ENCODE assay signal across 14 cellular contexts in the genomic region with DNA sequence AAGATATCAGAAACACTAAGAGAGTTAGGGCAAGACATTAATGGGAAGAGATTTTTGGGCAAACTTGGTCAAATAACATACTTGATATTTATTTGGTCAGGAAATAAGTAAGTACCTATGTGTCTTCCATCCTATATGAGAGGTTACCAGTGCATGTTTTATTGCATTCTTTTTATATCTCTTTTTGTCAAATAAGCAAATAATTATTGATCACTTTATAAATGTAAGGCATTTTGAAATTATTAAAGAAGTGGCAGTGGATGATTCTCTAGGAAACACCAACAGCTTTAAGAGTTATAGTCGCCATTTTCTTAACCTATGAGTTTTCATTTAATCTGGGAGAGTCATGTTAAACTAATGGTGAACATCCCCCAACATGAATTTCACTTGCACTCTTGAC.
DNase-seq lines count a peak whose midpoint lies in the region; ATAC-seq and TF ChIP-seq lines count a peak whose summit lies in the region.
"Had no signal": no experiment of that assay in that cellular context is flagged by ENCODE, and none has a peak within 500 bp of the region (broad histone marks: within the 10 kb centered on the region; RNA-seq: fewer than 3 reads in every experiment).

No MANE protein-coding gene starts in this region.

- peak overlapping the region; percentile 86 for H3K23ac ChIP-seq in IMR-90 (ENCODE audit: low read depth, low read length)

- H3K4me1 ChIP-seq in IMR-90 (ENCODE audit: control insufficient read depth, insufficient read depth, low read length) = peaks cover 9% of the 10 kb centered on the region
- H3K4me1 ChIP-seq in colonic mucosa = no peaks in the 10 kb centered on the region
- peaks cover 47% of the 10 kb centered on the region for H3K4me1 ChIP-seq in muscle layer of colon (ENCODE audit: insufficient read depth, low read length)
- H3K4me1 ChIP-seq in urinary bladder (ENCODE audit: insufficient read depth) = no peaks in the 10 kb centered on the region
- H3K4me1 ChIP-seq: BLaER1 had no signal

- peak overlapping the region; percentile 91 for H2BK20ac ChIP-seq in IMR-90 (ENCODE audit: low read depth, low read length)

- no TSS peak for BruUV-seq in IMR-90 (replicated peaks; lab: Mats Ljungman, UMichigan)

- intact Hi-C loops in IMR-90 (cut with micrococcal nuclease) = loop anchor here (2.0 kb wide), 1 partner anchor 313 kb away; no protein-coding TSS in a partner anchor
- intact Hi-C loops in colonic mucosa (cut with DNase I) = no loop called here

- H4K91ac ChIP-seq in IMR-90 (ENCODE audit: insufficient read depth, low read depth, low read length) = peak overlapping the region; percentile 70; the same call in 1 of the 2 replicates

- H2BK5ac ChIP-seq in IMR-90 (ENCODE audit: low read depth, low read length, poor library complexity, severe bottlenecking) = peak overlapping the region; percentile 83

- in situ Hi-C loops in IMR-90 (cut with MboI; ENCODE audit: low sequenced_read_pairs) = no loop called here

- dilution Hi-C loops in IMR-90 (cut with HindIII; ENCODE audit: low sequenced_read_pairs, unreplicated experiment) = no loop called here

- H3K79me1 ChIP-seq in IMR-90 (ENCODE audit: low read depth in 1 of 2, low read length in 2 of 2) = peaks cover 0 to 8% of the 10 kb centered on the region in 2 experiments; a peak in 1 of 4 replicates

- no peak for TF ChIP-seq POLR2A in IMR-90 (IDR thresholded peaks at IDR 0.05; ENCODE audit: low read depth, low read length)

- H2BK120ac ChIP-seq in IMR-90 (ENCODE audit: low read depth, low read length) = peak overlapping the region; percentile 88

- H3K27me3 ChIP-seq in IMR-90 (ENCODE audit: control insufficient read depth, insufficient read depth, low read length) (no peaks in the 10 kb centered on the region), colonic mucosa (no peaks in the 10 kb centered on the region), muscle layer of colon (ENCODE audit: control insufficient read depth in 1 of 2, insufficient read depth in 2 of 2, low read length in 2 of 2) (no peaks in the 10 kb centered on the region)
- H3K27me3 ChIP-seq: BLaER1, SJSA1 had no signal

- peak overlapping the region; percentile 52; the same call in 2 of the 3 replicates for H2BK15ac ChIP-seq in IMR-90 (ENCODE audit: low read depth, low read length)

- H3K4me3 ChIP-seq in IMR-90 (ENCODE audit: insufficient read depth, low read depth, low read length) (no peak overlapping the region), colonic mucosa (no peak overlapping the region), muscle layer of colon (ENCODE audit: low read depth in 1 of 2, low read length in 2 of 2) (no peak overlapping the region), urinary bladder (ENCODE audit: low read depth, low read length) (no peak overlapping the region)
- H3K4me3 ChIP-seq: BLaER1, SJSA1 had no signal

- TF ChIP-seq CTCF in IMR-90 (conservative IDR thresholded peaks at IDR 0.05; ENCODE audit: low read depth, low read length) (no peak), colonic mucosa (IDR thresholded peaks at IDR 0.05) (no peak)

- CTCF ChIA-PET in IMR-90 (lab: Yijun Ruan, JAX) = no interaction called here

- H3K27ac Mint-ChIP-seq in stimulated activated effector memory CD8-positive, alpha-beta T cell treated with anti-CD3 and anti-CD28 coated beads, Interleukin-12 subunit alpha, Interleukin-12 subunit beta, amount 100 ng/mL, for 72 hours = no peak overlapping the region
- H3K27ac Mint-ChIP-seq: CD8-positive, alpha-beta memory T cell had no signal

- no peak overlapping the region for H2AFZ ChIP-seq in IMR-90 (replicated peaks; ENCODE audit: low read length, poor library complexity)

- peak overlapping the region; percentile 50; the same call in 1 of the 2 replicates for H3K9ac ChIP-seq in IMR-90 (ENCODE audit: low read depth, low read length)
- H3K9ac ChIP-seq in colonic mucosa (ENCODE audit: low read depth in 2 of 2, low read length in 2 of 2) = no peak overlapping the region
- no peak overlapping the region for H3K9ac ChIP-seq in muscle layer of colon (ENCODE audit: low read length)
- H3K9ac ChIP-seq: BLaER1 had no signal

- no peaks in the 10 kb centered on the region for H3K4me1 Mint-ChIP-seq in stimulated activated effector memory CD8-positive, alpha-beta T cell treated with anti-CD3 and anti-CD28 coated beads, Interleukin-12 subunit alpha, Interleukin-12 subunit beta, amount 100 ng/mL, for 72 hours
- H3K4me1 Mint-ChIP-seq: CD8-positive, alpha-beta memory T cell had no signal

- peak overlapping the region; percentile 80 for H3K4ac ChIP-seq in IMR-90 (ENCODE audit: low read depth, low read length)

- H4K5ac ChIP-seq in IMR-90 (ENCODE audit: low read depth, low read length) = peak overlapping the region; percentile 93

- H3K9me3 ChIP-seq in IMR-90 (ENCODE audit: control insufficient read depth, insufficient read depth, low read length) (no peaks in the 10 kb centered on the region), colonic mucosa (no peaks in the 10 kb centered on the region), muscle layer of colon (ENCODE audit: low read length) (no peaks in the 10 kb centered on the region)
- H3K9me3 ChIP-seq: BLaER1, SJSA1 had no signal

- peak overlapping the region; percentile 95 for H3K18ac ChIP-seq in IMR-90 (ENCODE audit: low read depth, low read length)

- no peak overlapping the region for H3K4me3 Mint-ChIP-seq in stimulated activated effector memory CD8-positive, alpha-beta T cell treated with anti-CD3 and anti-CD28 coated beads, Interleukin-12 subunit alpha, Interleukin-12 subunit beta, amount 100 ng/mL, for 72 hours
- H3K4me3 Mint-ChIP-seq: CD8-positive, alpha-beta memory T cell had no signal

- DNase-seq in IMR-90 = no peak
- DNase-seq in colonic mucosa = no peak
- no peak for DNase-seq in stimulated activated CD4-positive, alpha-beta T cell treated with anti-CD3 and anti-CD28 coated beads, Interleukin-2, amount 100 ng/mL, for 48 hours
- DNase-seq in HPDE6-E6E7 (ENCODE audit: extremely low spot score) = no peak
- no peak for DNase-seq in stimulated activated effector memory CD8-positive, alpha-beta T cell treated with anti-CD3 and anti-CD28 coated beads, Interleukin-12 subunit alpha, Interleukin-12 subunit beta, amount 100 ng/mL, for 72 hours (ENCODE audit: low spot score in 2 of 2)
- DNase-seq: CD8-positive, alpha-beta memory T cell; MV-4-11; NCI-H1436; NCI-H2081; NCI-H524 had no signal

- H3K27ac ChIP-seq in IMR-90 (ENCODE audit: insufficient read depth, low read length) (peak overlapping the region; percentile 90), colonic mucosa (peak overlapping the region; percentile 31), muscle layer of colon (ENCODE audit: low read depth, low read length) (peak overlapping the region; percentile 29), urinary bladder (ENCODE audit: low read depth) (peak overlapping the region; percentile 54)
- H3K27ac ChIP-seq: BLaER1, SJSA1 had no signal

- POLR2A ChIA-PET in IMR-90 (lab: Charles Lee; ENCODE audit: unreplicated experiment) = no interaction called here

- no peaks in the 10 kb centered on the region for H3K36me3 ChIP-seq in IMR-90 (ENCODE audit: control insufficient read depth, insufficient read depth, low read length)
- no peaks in the 10 kb centered on the region for H3K36me3 ChIP-seq in colonic mucosa
- H3K36me3 ChIP-seq in muscle layer of colon (ENCODE audit: insufficient read depth, low read length) = no peaks in the 10 kb centered on the region
- H3K36me3 ChIP-seq in urinary bladder (ENCODE audit: insufficient read depth) = no peaks in the 10 kb centered on the region
- H3K36me3 ChIP-seq: BLaER1, SJSA1 had no signal

- H3K14ac ChIP-seq in IMR-90 (replicated peaks; ENCODE audit: low read depth, low read length) = peak overlapping the region; percentile 54

- no peaks in the 10 kb centered on the region for H4K20me1 ChIP-seq in IMR-90 (ENCODE audit: insufficient read depth, low read length)
- H4K20me1 ChIP-seq: BLaER1 had no signal

- peak overlapping the region; percentile 61; the same call in 1 of the 2 replicates for H3K4me2 ChIP-seq in IMR-90 (ENCODE audit: low read depth, low read length)
- H3K4me2 ChIP-seq: BLaER1 had no signal

- no peak overlapping the region for H2AK9ac ChIP-seq in IMR-90 (replicated peaks; ENCODE audit: low read depth, low read length, poor library complexity)

- WGBS in IMR-90 (ENCODE audit: extremely low coverage in 2 of 2, insufficient read length in 1 of 2), 2 experiments = no CpG with 5 or more reads among the region's 1 CpG
- WGBS in urinary bladder = 86% methylated on average over 1 of the region's 1 CpG

- no peak for TF ChIP-seq RAD21 in IMR-90 (IDR thresholded peaks at IDR 0.05; ENCODE audit: low read length)

- H3K56ac ChIP-seq in IMR-90 (ENCODE audit: extremely low read depth, insufficient read depth, low read length) = 0 out of 2 replicates have a peak overlapping the region, but pooled peaks have one; percentile 51

- H2AK5ac ChIP-seq in IMR-90 (ENCODE audit: low read depth, low read length) = peak overlapping the region; percentile 40

- no peak for ATAC-seq in IMR-90 (ENCODE audit: low read depth)
- no peak for ATAC-seq in stimulated activated effector memory CD8-positive, alpha-beta T cell treated with anti-CD3 and anti-CD28 coated beads, Interleukin-12 subunit alpha, Interleukin-12 subunit beta, amount 100 ng/mL, for 72 hours

- H3K9me1 ChIP-seq in IMR-90 (ENCODE audit: insufficient read depth, low read length) = peaks cover 13% of the 10 kb centered on the region

- no peaks in the 10 kb centered on the region for H3K36me3 Mint-ChIP-seq in stimulated activated effector memory CD8-positive, alpha-beta T cell treated with anti-CD3 and anti-CD28 coated beads, Interleukin-12 subunit alpha, Interleukin-12 subunit beta, amount 100 ng/mL, for 72 hours
- H3K36me3 Mint-ChIP-seq: CD8-positive, alpha-beta memory T cell had no signal

- H3K9me3 Mint-ChIP-seq in stimulated activated effector memory CD8-positive, alpha-beta T cell treated with anti-CD3 and anti-CD28 coated beads, Interleukin-12 subunit alpha, Interleukin-12 subunit beta, amount 100 ng/mL, for 72 hours = peaks cover 12% of the 10 kb centered on the region

- peak overlapping the region; percentile 45 to 79 for H4K8ac ChIP-seq in IMR-90 (ENCODE audit: low read depth in 2 of 2, low read length in 2 of 2)

TF ChIP-seq in IMR-90, 13 proteins besides CTCF, POLR2A, EP300 and RAD21:
- no peak for TF ChIP-seq FOS (IDR thresholded peaks at IDR 0.05; ENCODE audit: low read depth, low read length)
- TF ChIP-seq NFE2L2 (IDR thresholded peaks at IDR 0.05; ENCODE audit: low read depth, low read length) = no peak
- no peak for TF ChIP-seq USF2 (IDR thresholded peaks at IDR 0.05; ENCODE audit: low read depth, low read length)
- TF ChIP-seq MAFK (IDR thresholded peaks at IDR 0.05; ENCODE audit: low read depth, low read length) = peak; percentile 75
- no peak for TF ChIP-seq MXI1 (IDR thresholded peaks at IDR 0.05; ENCODE audit: borderline replicate concordance, low read depth, low read length)

Comparison
In these comparisons a context has a peak if more than half of its experiments do, and no peak if none do; other contexts are left out.
1. H3K27ac ChIP-seq: peak in every context shown above with its lines; median percentile 90 in IMR-90; 54 in urinary bladder; 31 in colonic mucosa; 29 in muscle layer of colon.